18 cellular contexts compared by ENCODE assay signal in the genomic region with DNA sequence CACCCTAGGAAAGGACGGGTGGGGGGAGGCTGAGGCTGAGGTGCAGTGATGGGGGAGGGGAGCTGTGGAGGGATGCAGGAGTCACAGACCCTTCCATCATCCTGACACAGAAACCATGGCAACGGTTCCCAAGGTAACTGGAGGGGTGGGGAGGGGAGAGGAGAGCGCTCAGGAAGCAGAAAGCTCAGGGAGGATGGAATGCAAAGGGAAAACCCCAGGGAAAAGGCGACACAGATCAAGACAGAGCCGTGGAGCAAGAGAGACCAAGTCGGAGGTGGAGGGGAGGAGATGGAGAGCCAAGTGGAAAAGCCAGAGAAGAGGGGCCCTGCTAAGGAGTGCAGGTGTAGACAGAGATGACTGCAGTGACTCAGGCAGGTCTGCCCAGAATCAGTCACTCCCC. TPM values are rescaled to one million over a fixed set of nuclear protein-coding genes. Genes with fewer than 3 reads are reported as not detected.
"Had no signal": no experiment of that assay in that cellular context is flagged by ENCODE, and none has a peak within 500 bp of the region (broad histone marks: within the 10 kb centered on the region; RNA-seq: fewer than 3 reads in every experiment).

No MANE protein-coding gene starts in this region.

- H3K36me3 ChIP-seq: ascending aorta, esophagus muscularis mucosa, heart left ventricle, stomach, thoracic aorta had no signal

- H3K4me3 ChIP-seq: ascending aorta, esophagus muscularis mucosa, heart left ventricle, skin epidermis, stomach, thoracic aorta had no signal

- H3K4me3 Mint-ChIP-seq: activated CD4-positive, alpha-beta memory T cell treated with anti-CD3 and anti-CD28 coated beads, Interleukin-2, amount 10 ng/mL, durations not matched to agents 7 days and 5 days; activated CD4-positive, alpha-beta T cell treated with anti-CD3 and anti-CD28 coated beads for 36 hours; activated T-helper 1 cell treated with anti-CD3 and anti-CD28 coated beads, Interleukin-12 subunit alpha, Interleukin-12 subunit beta, Interleukin-2, Interleukin-4 antibody, amounts not matched to agents 30 ng/mL and 10 ng/mL and 1 ng/mL, durations not matched to agents 14 hours and 24 hours and 36 hours had no signal

- H3K9me3 ChIP-seq: ascending aorta, esophagus muscularis mucosa, heart left ventricle, thoracic aorta had no signal

- H3K9me3 Mint-ChIP-seq: activated CD4-positive, alpha-beta memory T cell treated with anti-CD3 and anti-CD28 coated beads, Interleukin-2, amount 10 ng/mL, durations not matched to agents 7 days and 5 days; activated T-helper 1 cell treated with anti-CD3 and anti-CD28 coated beads, Interleukin-12 subunit alpha, Interleukin-12 subunit beta, Interleukin-2, Interleukin-4 antibody, amounts not matched to agents 30 ng/mL and 10 ng/mL and 1 ng/mL, durations not matched to agents 14 hours and 24 hours and 36 hours had no signal

- H3K4me1 Mint-ChIP-seq: activated CD4-positive, alpha-beta memory T cell treated with anti-CD3 and anti-CD28 coated beads, Interleukin-2, amount 10 ng/mL, durations not matched to agents 7 days and 5 days; activated CD4-positive, alpha-beta T cell treated with anti-CD3 and anti-CD28 coated beads for 36 hours had no signal

- H3K27ac Mint-ChIP-seq: activated CD4-positive, alpha-beta memory T cell treated with anti-CD3 and anti-CD28 coated beads, Interleukin-2, amount 10 ng/mL, durations not matched to agents 7 days and 5 days; activated CD4-positive, alpha-beta T cell treated with anti-CD3 and anti-CD28 coated beads for 36 hours; activated T-helper 1 cell treated with anti-CD3 and anti-CD28 coated beads, Interleukin-12 subunit alpha, Interleukin-12 subunit beta, Interleukin-2, Interleukin-4 antibody, amounts not matched to agents 30 ng/mL and 10 ng/mL and 1 ng/mL, durations not matched to agents 14 hours and 24 hours and 36 hours had no signal

- ATAC-seq: activated CD4-positive, alpha-beta T cell treated with anti-CD3 and anti-CD28 coated beads for 36 hours; heart left ventricle; left ventricle myocardium superior had no signal

- H3K27ac ChIP-seq: ascending aorta, esophagus muscularis mucosa, heart left ventricle, parathyroid adenoma, skin epidermis, stomach, thoracic aorta, VCaP had no signal

- H3K9ac ChIP-seq: parathyroid adenoma had no signal

- DNase-seq: activated CD4-positive, alpha-beta memory T cell treated with anti-CD3 and anti-CD28 coated beads, Interleukin-2, amount 10 ng/mL, durations not matched to agents 7 days and 5 days; activated CD4-positive, alpha-beta T cell treated with anti-CD3 and anti-CD28 coated beads for 36 hours; activated CD8-positive, alpha-beta memory T cell treated with anti-CD3 and anti-CD28 coated beads, Interleukin-2, amount 50 U/mL, for 4 hours; activated naive CD4-positive, alpha-beta T cell; foreskin melanocyte; heart left ventricle; islet precursor cell; left ventricle myocardium superior; mesenchymal stem cell; stomach; T1000 had no signal

- H3K4me1 ChIP-seq: ascending aorta, esophagus muscularis mucosa, heart left ventricle, parathyroid adenoma, stomach had no signal

RNA-seq across cellular contexts. Expression of gene AVPR2, which starts 33.0 kb away (rescaled TPM):
- total RNA-seq: activated CD4-positive, alpha-beta memory T cell treated with anti-CD3 and anti-CD28 coated beads, Interleukin-2, amount 10 ng/mL, durations not matched to agents 7 days and 5 days; activated CD4-positive, alpha-beta T cell treated with anti-CD3 and anti-CD28 coated beads for 36 hours; activated T-helper 1 cell treated with anti-CD3 and anti-CD28 coated beads, Interleukin-12 subunit alpha, Interleukin-12 subunit beta, Interleukin-2, Interleukin-4 antibody, amounts not matched to agents 30 ng/mL and 10 ng/mL and 1 ng/mL, durations not matched to agents 14 hours and 24 hours and 36 hours; thoracic aorta had no signal
